ENCODE assay signal across 13 cellular contexts in the genomic region with DNA sequence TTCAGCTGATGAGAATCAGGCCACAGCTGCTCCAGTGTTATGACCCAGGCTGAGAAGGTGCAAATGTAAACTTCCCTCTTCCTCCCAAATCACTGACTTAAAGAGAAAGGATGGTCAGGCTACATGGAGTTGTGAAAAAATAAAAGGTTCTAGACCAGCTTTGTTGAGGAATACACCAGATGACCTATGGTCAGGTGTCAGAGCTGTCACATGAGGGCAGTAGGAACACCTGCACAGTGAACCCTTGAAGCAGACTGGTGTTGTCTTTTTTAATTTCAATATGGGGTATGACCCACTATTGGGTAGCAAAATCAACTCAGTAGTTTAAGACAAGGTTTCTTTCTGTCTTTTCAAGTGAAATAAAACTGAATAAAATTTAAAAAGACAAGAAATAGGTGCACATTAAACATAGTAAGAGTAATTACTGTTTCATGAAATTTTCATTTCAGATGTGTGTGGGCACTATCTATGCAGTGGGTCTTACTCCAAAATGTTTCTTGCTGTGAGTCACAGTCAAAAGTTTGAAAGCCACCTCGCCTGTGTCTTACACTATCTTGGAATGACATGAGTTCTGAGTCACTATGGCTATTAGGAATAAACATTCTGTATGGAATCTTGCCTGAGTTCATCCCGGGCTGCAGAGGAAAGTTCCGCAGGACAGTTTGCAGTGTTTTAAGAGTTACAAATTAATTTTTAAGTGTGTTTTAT.
DNase-seq lines count a peak whose midpoint lies in the region; ATAC-seq and TF ChIP-seq lines count a peak whose summit lies in the region.
"Had no signal": no experiment of that assay in that cellular context is flagged by ENCODE, and none has a peak within 500 bp of the region (broad histone marks: within the 10 kb centered on the region; RNA-seq: fewer than 3 reads in every experiment).

No MANE protein-coding gene starts in this region.

- DNase-seq in activated CD4-positive, alpha-beta memory T cell treated with anti-CD3 and anti-CD28 coated beads for 36 hours = no peak
- no peak for DNase-seq in activated CD4-positive, alpha-beta memory T cell treated with anti-CD3 and anti-CD28 coated beads, Interleukin-2, amount 10 ng/mL, durations not matched to agents 7 days and 5 days
- DNase-seq in amniotic epithelial cell (ENCODE audit: low read depth) (peak; percentile 65), hepatic stellate cell (ENCODE audit: low spot score) (peak; percentile 53), aorta (no peak), T-cell (no peak), omental fat pad (ENCODE audit: low spot score) (no peak)
- DNase-seq: mesendoderm, NCI-H2227 treated with DMSO at 0.1 percent for 48 hours, PC-9, testis had no signal

- H3K4me3 Mint-ChIP-seq in activated CD4-positive, alpha-beta memory T cell treated with anti-CD3 and anti-CD28 coated beads for 36 hours = no peak overlapping the region
- no peak overlapping the region for H3K4me3 Mint-ChIP-seq in activated CD4-positive, alpha-beta memory T cell treated with anti-CD3 and anti-CD28 coated beads, Interleukin-2, amount 10 ng/mL, durations not matched to agents 7 days and 5 days
- H3K4me3 Mint-ChIP-seq in T-cell = no peak overlapping the region
- H3K4me3 Mint-ChIP-seq: activated naive CD4-positive, alpha-beta T cell treated with anti-CD3 and anti-CD28 coated beads, Interleukin-2, amount 50 U/mL, for 24 hours had no signal

- H3K36me3 Mint-ChIP-seq in activated CD4-positive, alpha-beta memory T cell treated with anti-CD3 and anti-CD28 coated beads for 36 hours = peaks cover 12% of the 10 kb centered on the region
- peaks cover 16% of the 10 kb centered on the region for H3K36me3 Mint-ChIP-seq in activated CD4-positive, alpha-beta memory T cell treated with anti-CD3 and anti-CD28 coated beads, Interleukin-2, amount 10 ng/mL, durations not matched to agents 7 days and 5 days (ENCODE audit: low read depth)
- peaks cover 22% of the 10 kb centered on the region for H3K36me3 Mint-ChIP-seq in T-cell

- POLR2A ChIA-PET in activated CD4-positive, alpha-beta memory T cell treated with anti-CD3 and anti-CD28 coated beads for 36 hours (lab: Charles Lee) = no interaction called here
- POLR2A ChIA-PET in activated CD4-positive, alpha-beta memory T cell treated with anti-CD3 and anti-CD28 coated beads, Interleukin-2, amount 10 ng/mL, durations not matched to agents 7 days and 5 days (lab: Charles Lee) = no interaction called here
- POLR2A ChIA-PET in T-cell (lab: Charles Lee) = no interaction called here

- H3K9me3 ChIP-seq in aorta (ENCODE audit: control insufficient read depth, low read length) = no peaks in the 10 kb centered on the region
- H3K9me3 ChIP-seq: testis had no signal

- H3K4me1 ChIP-seq in aorta (ENCODE audit: control insufficient read depth in 1 of 2, insufficient read depth in 2 of 2, low read length in 2 of 2) = peaks cover 14 to 22% of the 10 kb centered on the region in 2 donors
- H3K4me1 ChIP-seq: testis had no signal

- TF ChIP-seq CTCF in omental fat pad (IDR thresholded peaks at IDR 0.05) = no peak

- no peaks in the 10 kb centered on the region for H3K9me3 Mint-ChIP-seq in activated CD4-positive, alpha-beta memory T cell treated with anti-CD3 and anti-CD28 coated beads for 36 hours
- no peaks in the 10 kb centered on the region for H3K9me3 Mint-ChIP-seq in activated CD4-positive, alpha-beta memory T cell treated with anti-CD3 and anti-CD28 coated beads, Interleukin-2, amount 10 ng/mL, durations not matched to agents 7 days and 5 days
- H3K9me3 Mint-ChIP-seq in T-cell = no peaks in the 10 kb centered on the region
- H3K9me3 Mint-ChIP-seq: activated naive CD4-positive, alpha-beta T cell treated with anti-CD3 and anti-CD28 coated beads, Interleukin-2, amount 50 U/mL, for 24 hours had no signal

- ATAC-seq in aorta (ENCODE audit: low FRiP score) (no peak), T-cell (replicated peaks in 1 of 4) (no peak), GM21737 (IDR thresholded peaks at IDR 0.05; ENCODE audit: unreplicated experiment) (no peak), omental fat pad (ENCODE audit: low FRiP score) (no peak)

- H3K4me3 ChIP-seq in aorta (ENCODE audit: low read length in 2 of 2) = no peak overlapping the region
- H3K4me3 ChIP-seq: PC-9, testis had no signal

- H3K27ac ChIP-seq in aorta (ENCODE audit: low read depth in 1 of 2, low read length in 2 of 2) = peak overlapping the region; percentile 18 to 74
- H3K27ac ChIP-seq: PC-9, testis had no signal

- H3K27me3 ChIP-seq in aorta (ENCODE audit: control insufficient read depth in 1 of 2, insufficient read depth in 2 of 2, low read length in 1 of 2) = no peaks in the 10 kb centered on the region
- H3K27me3 ChIP-seq: testis had no signal

- H3K27me3 Mint-ChIP-seq in activated CD4-positive, alpha-beta memory T cell treated with anti-CD3 and anti-CD28 coated beads for 36 hours = no peaks in the 10 kb centered on the region
- H3K27me3 Mint-ChIP-seq in activated CD4-positive, alpha-beta memory T cell treated with anti-CD3 and anti-CD28 coated beads, Interleukin-2, amount 10 ng/mL, durations not matched to agents 7 days and 5 days = no peaks in the 10 kb centered on the region
- no peaks in the 10 kb centered on the region for H3K27me3 Mint-ChIP-seq in T-cell
- H3K27me3 Mint-ChIP-seq: activated naive CD4-positive, alpha-beta T cell treated with anti-CD3 and anti-CD28 coated beads, Interleukin-2, amount 50 U/mL, for 24 hours had no signal

- CTCF ChIA-PET in activated CD4-positive, alpha-beta memory T cell treated with anti-CD3 and anti-CD28 coated beads for 36 hours (lab: Charles Lee) = interaction anchor here (1.0 to 1.3 kb wide), 3 partner anchors 12 to 300 kb away, joined by 3 to 4 read pairs (median 3); no protein-coding TSS in a partner anchor
- CTCF ChIA-PET in activated CD4-positive, alpha-beta memory T cell treated with anti-CD3 and anti-CD28 coated beads, Interleukin-2, amount 10 ng/mL, durations not matched to agents 7 days and 5 days (lab: Charles Lee) = interaction anchor here (0.8 kb wide), 1 partner anchor 232 kb away, joined by 3 read pairs; no protein-coding TSS in a partner anchor
- CTCF ChIA-PET in T-cell (lab: Charles Lee) = interaction anchor here in 1 of 2 donors (0.5 kb wide), 1 partner anchor 13 kb away, joined by 5 read pairs; no protein-coding TSS in a partner anchor

- intact Hi-C loops in activated CD4-positive, alpha-beta memory T cell treated with anti-CD3 and anti-CD28 coated beads for 36 hours (cut with micrococcal nuclease) = loop anchor here (5.0 kb wide), 1 partner anchor 40 kb away; no protein-coding TSS in a partner anchor
- intact Hi-C loops in aorta (cut with DNase I) = loop anchor here in 1 of 2 donors (5.0 kb wide), 1 partner anchor 40 kb away; no protein-coding TSS in a partner anchor

- H3K27ac Mint-ChIP-seq in activated CD4-positive, alpha-beta memory T cell treated with anti-CD3 and anti-CD28 coated beads for 36 hours = peak overlapping the region; percentile 18
- H3K27ac Mint-ChIP-seq in activated CD4-positive, alpha-beta memory T cell treated with anti-CD3 and anti-CD28 coated beads, Interleukin-2, amount 10 ng/mL, durations not matched to agents 7 days and 5 days = no peak overlapping the region
- no peak overlapping the region for H3K27ac Mint-ChIP-seq in T-cell
- H3K27ac Mint-ChIP-seq: activated naive CD4-positive, alpha-beta T cell treated with anti-CD3 and anti-CD28 coated beads, Interleukin-2, amount 50 U/mL, for 24 hours had no signal

- WGBS in aorta, 2 donors = 4 to 7% methylated on average over 3 of the region's 3 CpGs

- peaks cover 29% of the 10 kb centered on the region for H3K4me1 Mint-ChIP-seq in activated CD4-positive, alpha-beta memory T cell treated with anti-CD3 and anti-CD28 coated beads for 36 hours (ENCODE audit: low read depth)
- peaks cover 13% of the 10 kb centered on the region for H3K4me1 Mint-ChIP-seq in activated CD4-positive, alpha-beta memory T cell treated with anti-CD3 and anti-CD28 coated beads, Interleukin-2, amount 10 ng/mL, durations not matched to agents 7 days and 5 days
- peaks cover 6 to 15% (median 9%) of the 10 kb centered on the region in 3 donors for H3K4me1 Mint-ChIP-seq in T-cell

- H3K36me3 ChIP-seq in aorta (ENCODE audit: control insufficient read depth in 1 of 2, insufficient read depth in 2 of 2, low read length in 1 of 2) = no peaks in the 10 kb centered on the region

Comparison
In these comparisons a context has a peak if more than half of its experiments do, and no peak if none do; other contexts are left out.
1. DNase-seq: peak in amniotic epithelial cell (single experiment) and hepatic stellate cell (single experiment); none in activated CD4-positive, alpha-beta memory T cell treated with anti-CD3 and anti-CD28 coated beads for 36 hours (single experiment), activated CD4-positive, alpha-beta memory T cell treated with anti-CD3 and anti-CD28 coated beads, Interleukin-2, amount 10 ng/mL, durations not matched to agents 7 days and 5 days (single experiment), aorta (0 of 2), T-cell (0 of 34) and omental fat pad (single experiment).